In genomic region chr1:246724001-246724724, GRCh38 we compare ENCODE assay signal across 8 cellular contexts. TPM values are rescaled to one million over a fixed set of nuclear protein-coding genes. Genes with fewer than 3 reads are reported as not detected.
DNase-seq lines count a peak whose midpoint lies in the region; TF ChIP-seq lines count a peak whose summit lies in the region.

Gene SCCPDH (plus strand): TSS chr1:246724409. CDS start chr1:246724423, 14 bp downstream.

- H3K79me2 ChIP-seq in MM.1S (ENCODE audit: low read length) (no peaks in the 10 kb centered on the region), SK-N-SH (ENCODE audit: insufficient read depth) (peaks cover 50% of the 10 kb centered on the region)

- H3K4me1 ChIP-seq in HAP-1 = peaks cover 11% of the 10 kb centered on the region; the same call in 1 of the 2 replicates
- H3K4me1 ChIP-seq in MM.1S (ENCODE audit: low read length) = no peaks in the 10 kb centered on the region
- H3K4me1 ChIP-seq in SK-N-SH (ENCODE audit: control insufficient read depth in 1 of 2, insufficient read depth in 2 of 2, low read depth in 1 of 2, low read length in 1 of 2) = peaks cover 0 to 8% of the 10 kb centered on the region in 2 experiments; a peak in 2 of 4 replicates
- peaks cover 2% of the 10 kb centered on the region for H3K4me1 ChIP-seq in thymus (ENCODE audit: control insufficient read depth, insufficient read depth, low read length)

- in situ Hi-C loops in HAP-1 (cut with MboI; ENCODE audit: low sequenced_read_pairs) = no loop called here

- no peaks in the 10 kb centered on the region for H3K27me3 Mint-ChIP-seq in osteocyte (ENCODE audit: unreplicated experiment)

- H3K4me1 Mint-ChIP-seq in osteocyte (ENCODE audit: unreplicated experiment) = peaks cover 22% of the 10 kb centered on the region

- H2AFZ ChIP-seq in MM.1S (ENCODE audit: low read length) (peak within 1 kb of the TSS; percentile 99), SK-N-SH (ENCODE audit: low read depth) (peak within 1 kb of the TSS; percentile 90)

- peak within 1 kb of the TSS; percentile 66 for H3K4me2 ChIP-seq in MM.1S (ENCODE audit: low read depth, low read length)
- peak within 1 kb of the TSS; percentile 78 for H3K4me2 ChIP-seq in SK-N-SH

- peaks cover 22% of the 10 kb centered on the region for H3K36me3 Mint-ChIP-seq in osteocyte (ENCODE audit: unreplicated experiment)

- POLR2A ChIA-PET in SK-N-SH (lab: Yijun Ruan, JAX) = interaction anchor here (0.6 to 1.1 kb wide), 4 partner anchors 11 to 226 kb away, joined by 3 to 7 read pairs (median 4); no protein-coding TSS in a partner anchor

- H3K27ac ChIP-seq in MM.1S (ENCODE audit: low read length) (peak within 1 kb of the TSS; percentile 25; the same call in 1 of the 2 replicates), SK-N-SH (ENCODE audit: low read depth in 2 of 2, low read length in 1 of 2) (peak within 1 kb of the TSS; percentile 86 to 88), thymus (ENCODE audit: low read depth) (peak within 1 kb of the TSS; percentile 81)

- no peak for TF ChIP-seq RAD21 in SK-N-SH (IDR thresholded peaks at IDR 0.05; ENCODE audit: low read length)

- WGBS in SK-N-SH (ENCODE audit: low lambda C conversion rate) = 2% methylated on average over 36 of the region's 89 CpGs
- under 1% methylated on average over 89 of the region's 89 CpGs for WGBS in thymus

- TF ChIP-seq CTCF in MM.1S (IDR thresholded peaks at IDR 0.05; ENCODE audit: low read length) (no peak), SK-N-SH (IDR thresholded peaks at IDR 0.05) (no peak), osteocyte (IDR thresholded peaks at IDR 0.05) (no peak)

- H3K9me3 Mint-ChIP-seq in osteocyte (ENCODE audit: unreplicated experiment) = peaks cover 13% of the 10 kb centered on the region

- peak within 1 kb of the TSS; percentile 94 for H3K27ac Mint-ChIP-seq in osteocyte (ENCODE audit: unreplicated experiment)

- H3K9me2 ChIP-seq in MM.1S (replicated peaks; ENCODE audit: insufficient read depth, low read length) (no peaks in the 10 kb centered on the region), SK-N-SH (no peaks in the 10 kb centered on the region)

- peak within 1 kb of the TSS; percentile 76 for H3K9ac ChIP-seq in MM.1S (ENCODE audit: low read length)
- peak within 1 kb of the TSS; percentile 97 for H3K9ac ChIP-seq in SK-N-SH

- H3K4me3 ChIP-seq in HAP-1 (peak within 1 kb of the TSS; percentile 60), MM.1S (ENCODE audit: low read length) (peak within 1 kb of the TSS; percentile 92), SK-N-SH (ENCODE audit: low read depth in 2 of 2, low read length in 1 of 2) (peak within 1 kb of the TSS; percentile 85 to 92), thymus (ENCODE audit: low read length) (peak within 1 kb of the TSS; percentile 86)

- peak within 1 kb of the TSS; percentile 95 for H3K4me3 Mint-ChIP-seq in osteocyte (ENCODE audit: unreplicated experiment)

- DNase-seq in GM04503 (ENCODE audit: low read depth) = peak; percentile 19
- DNase-seq in HAP-1 (ENCODE audit: low spot score in 2 of 2) = peak; percentile 55 to 79
- peak; percentile 72 for DNase-seq in MM.1S
- peak; percentile 96 for DNase-seq in SK-N-SH
- peak; percentile 79 for DNase-seq in activated naive CD4-positive, alpha-beta T cell treated with anti-CD3 and anti-CD28 coated beads, Interleukin-2, amount 50 U/mL, for 16 hours
- peak; percentile 81 for DNase-seq in glomerular visceral epithelial cell (ENCODE audit: extremely low spot score)
- DNase-seq in osteocyte (ENCODE audit: extremely low spot score, unreplicated experiment) = peak; percentile 92

- H3K27me3 ChIP-seq in HAP-1 (ENCODE audit: low read depth) (no peaks in the 10 kb centered on the region), MM.1S (replicated peaks; ENCODE audit: insufficient read depth, low read length) (no peaks in the 10 kb centered on the region), SK-N-SH (ENCODE audit: insufficient read depth) (no peaks in the 10 kb centered on the region), thymus (ENCODE audit: control insufficient read depth, insufficient read depth) (no peaks in the 10 kb centered on the region)

- H3F3A ChIP-seq in MM.1S (ENCODE audit: insufficient read depth, low read length) (no peaks in the 10 kb centered on the region), SK-N-SH (replicated peaks; ENCODE audit: insufficient read depth) (peaks cover 4% of the 10 kb centered on the region)

- peaks cover 4% of the 10 kb centered on the region for H3K9me3 ChIP-seq in HAP-1
- H3K9me3 ChIP-seq in MM.1S (replicated peaks; ENCODE audit: insufficient read depth, low read length) = no peaks in the 10 kb centered on the region
- no peaks in the 10 kb centered on the region for H3K9me3 ChIP-seq in SK-N-SH
- H3K9me3 ChIP-seq in thymus (ENCODE audit: control insufficient read depth) = no peaks in the 10 kb centered on the region

- peaks cover 16% of the 10 kb centered on the region for H3K36me3 ChIP-seq in HAP-1 (replicated peaks)
- H3K36me3 ChIP-seq in MM.1S (replicated peaks; ENCODE audit: insufficient read depth, low read length) = no peaks in the 10 kb centered on the region
- peaks cover 24 to 25% of the 10 kb centered on the region in 2 experiments for H3K36me3 ChIP-seq in SK-N-SH (replicated peaks in 1 of 2; ENCODE audit: control insufficient read depth in 1 of 2, insufficient read depth in 2 of 2, low read length in 1 of 2)
- H3K36me3 ChIP-seq in thymus (ENCODE audit: control insufficient read depth, insufficient read depth) = peaks cover 10% of the 10 kb centered on the region

- TF ChIP-seq EP300 in SK-N-SH (IDR thresholded peaks at IDR 0.05; ENCODE audit: borderline replicate concordance in 1 of 2, low read depth in 1 of 2, low read length in 1 of 2) = no peak

- CTCF ChIA-PET in SK-N-SH (lab: Yijun Ruan, JAX) = interaction anchor here (0.7 to 1.4 kb wide), 4 partner anchors 15 to 42 kb away, joined by 3 to 10 read pairs (median 4); no protein-coding TSS in a partner anchor

- H4K20me1 ChIP-seq in MM.1S (ENCODE audit: insufficient read depth, low read length) (no peaks in the 10 kb centered on the region), SK-N-SH (ENCODE audit: insufficient read depth) (no peaks in the 10 kb centered on the region)

TF ChIP-seq in SK-N-SH, 30 proteins besides CTCF, POLR2A, EP300 and RAD21 (continues in another document):
- TF ChIP-seq SIN3A (IDR thresholded peaks at IDR 0.05; ENCODE audit: borderline replicate concordance, low read depth, low read length) = no peak
- 0 out of 2 replicates have a peak, but pooled peaks have one; percentile 0 for TF ChIP-seq SMC3 (IDR thresholded peaks at IDR 0.05; ENCODE audit: low read depth, low read length)
- no peak for TF ChIP-seq FOXM1 (IDR thresholded peaks at IDR 0.05; ENCODE audit: low read depth)
- peak; percentile 87 for TF ChIP-seq POLR2AphosphoS5 (IDR thresholded peaks at IDR 0.05; ENCODE audit: low read depth, low read length)
- TF ChIP-seq NFIC (IDR thresholded peaks at IDR 0.05; ENCODE audit: borderline replicate concordance) = no peak
- no peak for TF ChIP-seq RXRA (IDR thresholded peaks at IDR 0.05; ENCODE audit: borderline replicate concordance, low read depth)
- TF ChIP-seq USF2 (IDR thresholded peaks at IDR 0.05; ENCODE audit: borderline replicate concordance, low read depth, low read length) = no peak
- no peak for TF ChIP-seq ZBTB33 (IDR thresholded peaks at IDR 0.05; ENCODE audit: borderline replicate concordance, low read depth)
- no peak for TF ChIP-seq GATA2 (CRISPR knock-in tag; IDR thresholded peaks at IDR 0.05)
- peak; percentile 82 for TF ChIP-seq YY1 (IDR thresholded peaks at IDR 0.05; ENCODE audit: low read depth)
- peak; percentile 44 for TF ChIP-seq TAF1 (IDR thresholded peaks at IDR 0.05; ENCODE audit: borderline replicate concordance, low read depth, low read length)
- no peak for TF ChIP-seq PBX3 (IDR thresholded peaks at IDR 0.05)
- TF ChIP-seq ELF1 (IDR thresholded peaks at IDR 0.05) = no peak
- no peak for TF ChIP-seq FOSL2 (IDR thresholded peaks at IDR 0.05; ENCODE audit: borderline replicate concordance, low read depth)
- TF ChIP-seq GABPA (IDR thresholded peaks at IDR 0.05; ENCODE audit: low read depth) = no peak

RNA-seq across cellular contexts. Expression of gene SCCPDH, which starts in this region (rescaled TPM):
- polyA plus RNA-seq in SK-N-SH (2012; rRNA removed) = 32.2 and 36.0 TPM in 2 replicates
- polyA plus RNA-seq in SK-N-SH (2012; cell fraction: cytosol; rRNA removed) = 44.4 and 47.9 TPM in 2 replicates
- polyA plus RNA-seq in SK-N-SH (2012; cell fraction: nucleus; rRNA removed) = 15.9 and 19.3 TPM in 2 replicates
- 34.4 and 34.9 TPM in 2 replicates for total RNA-seq in osteocyte
- 19.3 TPM for polyA plus RNA-seq in thymus

Comparison
In these comparisons a context has a peak if more than half of its experiments do, and no peak if none do; other contexts are left out.
1. Peak in every context shown above with its lines: DNase-seq, H3K4me3 ChIP-seq and H3K27ac ChIP-seq.
2. DNase-seq: peak in every context shown above with its lines; median percentile 96 in SK-N-SH; 92 in osteocyte; 81 in glomerular visceral epithelial cell; 79 in activated naive CD4-positive, alpha-beta T cell treated with anti-CD3 and anti-CD28 coated beads, Interleukin-2, amount 50 U/mL, for 16 hours; 72 in MM.1S; 67 in HAP-1; 19 in GM04503.
3. H3K27ac ChIP-seq: peak in every context shown above with its lines; median percentile 87 in SK-N-SH; 81 in thymus; 25 in MM.1S.